In the genomic region with DNA sequence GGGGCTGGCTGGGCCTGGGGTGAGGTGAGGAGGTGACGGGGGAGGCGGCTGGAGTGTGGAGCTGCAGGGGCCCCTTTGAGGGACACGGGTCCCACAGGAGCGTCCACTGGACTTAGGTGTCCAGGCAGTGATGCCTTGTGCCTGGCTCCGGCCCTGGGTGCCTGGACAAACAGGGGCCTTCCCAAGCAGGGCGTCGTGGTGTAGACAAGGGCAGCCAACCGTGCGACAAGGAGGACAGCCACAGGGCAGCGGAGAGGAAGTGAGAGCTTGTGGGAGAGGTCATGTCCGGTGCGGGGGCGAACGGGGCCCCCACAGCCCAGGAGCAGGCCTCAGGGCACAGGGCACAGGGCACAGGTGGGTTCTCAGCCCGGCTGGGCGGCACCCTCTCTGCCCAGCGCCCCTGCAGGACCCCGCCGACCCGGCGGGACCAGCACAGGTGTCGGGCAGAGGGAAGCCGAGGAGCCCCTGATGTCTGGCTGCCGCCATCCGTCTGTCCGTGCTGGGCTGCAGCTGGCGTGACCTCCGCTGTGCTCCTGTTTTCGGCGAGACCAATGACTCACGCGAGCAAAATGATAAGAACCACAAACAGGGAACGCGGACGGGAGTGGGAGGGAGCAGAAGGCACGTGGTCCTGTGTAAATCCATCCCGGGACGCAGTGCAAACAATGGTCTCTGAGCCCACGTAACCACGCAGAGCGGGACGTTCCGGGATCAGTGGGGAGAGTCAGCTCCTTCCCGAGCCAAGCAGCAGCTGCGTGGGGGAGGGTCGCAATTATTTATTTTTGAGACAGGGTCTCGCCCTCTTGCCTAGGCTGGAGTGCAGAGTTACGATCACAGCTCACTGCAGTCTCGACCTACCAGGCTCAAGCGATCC, we compare ENCODE assay signal across 9 cellular contexts. TPM values are rescaled to one million over a fixed set of nuclear protein-coding genes. Genes with fewer than 3 reads are reported as not detected.
DNase-seq lines count a peak whose midpoint lies in the region; ATAC-seq and TF ChIP-seq lines count a peak whose summit lies in the region.
"Had no signal": no experiment of that assay in that cellular context is flagged by ENCODE, and none has a peak within 500 bp of the region (broad histone marks: within the 10 kb centered on the region; RNA-seq: fewer than 3 reads in every experiment).

No MANE protein-coding gene starts in this region.

- H3K4me1 ChIP-seq in left ventricle myocardium inferior (peaks cover 30% of the 10 kb centered on the region), subcutaneous abdominal adipose tissue (ENCODE audit: control insufficient read depth in 5 of 5, insufficient read depth in 5 of 5, low read length in 5 of 5) (peaks cover 0 to 11% (median 9%) of the 10 kb centered on the region in 5 donors)

- H3K27ac ChIP-seq in left ventricle myocardium inferior (replicated peaks) (peak overlapping the region; percentile 8), subcutaneous abdominal adipose tissue (ENCODE audit: low read depth, low read length) (no peak overlapping the region)

- H3K4me3 ChIP-seq in left ventricle myocardium inferior (peak overlapping the region; percentile 51), subcutaneous abdominal adipose tissue (ENCODE audit: low read depth in 1 of 5, low read length in 5 of 5) (peak overlapping the region; percentile 10 to 51 (median 19))

- H3K9me3 ChIP-seq in left ventricle myocardium inferior (replicated peaks) (no peaks in the 10 kb centered on the region), subcutaneous abdominal adipose tissue (ENCODE audit: control insufficient read depth in 5 of 5, low read length in 5 of 5) (no peaks in the 10 kb centered on the region)

- intact Hi-C loops in left ventricle myocardium inferior (cut with micrococcal nuclease): no loop called here

- no peak overlapping the region for H3K9ac ChIP-seq in subcutaneous abdominal adipose tissue (ENCODE audit: low read length in 5 of 5)

- no peak for TF ChIP-seq CTCF in left ventricle myocardium inferior (IDR thresholded peaks at IDR 0.05; ENCODE audit: borderline replicate concordance)

- no peaks in the 10 kb centered on the region for H3K36me3 ChIP-seq in left ventricle myocardium inferior
- H3K36me3 ChIP-seq in subcutaneous abdominal adipose tissue (ENCODE audit: control insufficient read depth in 5 of 5, insufficient read depth in 5 of 5, low read length in 5 of 5): no peaks in the 10 kb centered on the region

- peak; percentile 66 for DNase-seq in left ventricle myocardium inferior
- no peak for DNase-seq in central memory CD4-positive, alpha-beta T cell
- DNase-seq in NCI-H524 (lab: John Stamatoyannopoulos, UW): no peak
- DNase-seq in LoVo (ENCODE audit: low spot score): no peak

- ATAC-seq in GM18498 (IDR thresholded peaks at IDR 0.05; ENCODE audit: unreplicated experiment) (peak; percentile 86), HG02623 (IDR thresholded peaks at IDR 0.05; ENCODE audit: unreplicated experiment) (peak; percentile 72)

- H3K27me3 ChIP-seq in left ventricle myocardium inferior (ENCODE audit: low read depth) (no peaks in the 10 kb centered on the region), subcutaneous abdominal adipose tissue (ENCODE audit: control insufficient read depth in 5 of 5, insufficient read depth in 4 of 5, low read length in 5 of 5) (peaks cover 0 to 8% (median 5%) of the 10 kb centered on the region in 5 donors)

TF ChIP-seq in PFSK-1, 5 proteins besides CTCF, POLR2A, EP300 and RAD21:
- TF ChIP-seq, protein P1, sequence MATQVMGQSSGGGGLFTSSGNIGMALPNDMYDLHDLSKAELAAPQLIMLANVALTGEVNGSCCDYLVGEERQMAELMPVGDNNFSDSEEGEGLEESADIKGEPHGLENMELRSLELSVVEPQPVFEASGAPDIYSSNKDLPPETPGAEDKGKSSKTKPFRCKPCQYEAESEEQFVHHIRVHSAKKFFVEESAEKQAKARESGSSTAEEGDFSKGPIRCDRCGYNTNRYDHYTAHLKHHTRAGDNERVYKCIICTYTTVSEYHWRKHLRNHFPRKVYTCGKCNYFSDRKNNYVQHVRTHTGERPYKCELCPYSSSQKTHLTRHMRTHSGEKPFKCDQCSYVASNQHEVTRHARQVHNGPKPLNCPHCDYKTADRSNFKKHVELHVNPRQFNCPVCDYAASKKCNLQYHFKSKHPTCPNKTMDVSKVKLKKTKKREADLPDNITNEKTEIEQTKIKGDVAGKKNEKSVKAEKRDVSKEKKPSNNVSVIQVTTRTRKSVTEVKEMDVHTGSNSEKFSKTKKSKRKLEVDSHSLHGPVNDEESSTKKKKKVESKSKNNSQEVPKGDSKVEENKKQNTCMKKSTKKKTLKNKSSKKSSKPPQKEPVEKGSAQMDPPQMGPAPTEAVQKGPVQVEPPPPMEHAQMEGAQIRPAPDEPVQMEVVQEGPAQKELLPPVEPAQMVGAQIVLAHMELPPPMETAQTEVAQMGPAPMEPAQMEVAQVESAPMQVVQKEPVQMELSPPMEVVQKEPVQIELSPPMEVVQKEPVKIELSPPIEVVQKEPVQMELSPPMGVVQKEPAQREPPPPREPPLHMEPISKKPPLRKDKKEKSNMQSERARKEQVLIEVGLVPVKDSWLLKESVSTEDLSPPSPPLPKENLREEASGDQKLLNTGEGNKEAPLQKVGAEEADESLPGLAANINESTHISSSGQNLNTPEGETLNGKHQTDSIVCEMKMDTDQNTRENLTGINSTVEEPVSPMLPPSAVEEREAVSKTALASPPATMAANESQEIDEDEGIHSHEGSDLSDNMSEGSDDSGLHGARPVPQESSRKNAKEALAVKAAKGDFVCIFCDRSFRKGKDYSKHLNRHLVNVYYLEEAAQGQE (IDR thresholded peaks at IDR 0.05; ENCODE audit: insufficient read depth in 1 of 2, low read depth in 2 of 2, low read length in 2 of 2): no peak
- peak; percentile 42 for TF ChIP-seq FOXP2 (optimal IDR thresholded peaks at IDR 0.05; ENCODE audit: borderline replicate concordance, extremely low read depth, extremely low read length, insufficient read depth)

RNA-seq across cellular contexts. Expression of a gene that starts 49.1 kb away (rescaled TPM):
- 13.3 TPM for polyA plus RNA-seq in PFSK-1 (2012; ENCODE audit: insufficient read length, low read depth)
- total RNA-seq in left ventricle myocardium inferior: 94.9 TPM
- total RNA-seq: T-helper 2 cell treated with Interferon-gamma antibody and Interleukin-4, amounts not matched to agents 100 ng/mL and 5 ng/mL, for 36 hours had no signal
